In the genomic region with DNA sequence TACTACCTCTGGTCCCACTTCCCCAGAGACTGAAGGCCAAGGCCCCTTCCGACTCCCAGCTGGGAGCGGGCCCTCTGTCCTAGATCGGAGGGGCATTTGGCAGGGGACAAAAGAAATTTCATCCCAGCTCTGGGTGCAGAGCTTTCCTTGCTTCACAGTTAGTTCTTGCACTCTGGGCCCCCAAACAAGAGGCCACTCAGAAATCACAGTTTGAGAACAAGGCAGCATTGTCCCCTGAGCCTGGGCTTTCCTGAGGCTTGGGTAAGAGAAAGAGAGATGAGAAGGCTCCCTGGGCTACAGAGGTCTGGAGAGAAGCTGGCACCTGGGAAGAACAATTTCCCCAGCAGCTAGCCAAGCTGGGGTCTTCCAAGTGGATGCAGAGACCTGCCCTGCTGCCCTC, we compare ENCODE assay signal across 21 cellular contexts.
DNase-seq lines count a peak whose midpoint lies in the region; ATAC-seq and TF ChIP-seq lines count a peak whose summit lies in the region.
"Had no signal": no experiment of that assay in that cellular context is flagged by ENCODE, and none has a peak within 500 bp of the region (broad histone marks: within the 10 kb centered on the region; RNA-seq: fewer than 3 reads in every experiment).

No MANE protein-coding gene starts in this region.

- peak overlapping the region in 2 of 59 donors; percentile 9 to 11 for H3K4me3 ChIP-seq in dorsolateral prefrontal cortex
- no peak overlapping the region for H3K4me3 ChIP-seq in coronary artery
- no peak overlapping the region for H3K4me3 ChIP-seq in right atrium auricular region
- H3K4me3 ChIP-seq: BLaER1 treated with 17β-estradiol and CSF1 and Interleukin-3, amounts not matched to agents 10 nM and 100 nM; Peyer's patch had no signal

- ATAC-seq in GM19023 (IDR thresholded peaks at IDR 0.05; ENCODE audit: unreplicated experiment): no peak
- ATAC-seq: HCT116 had no signal

- H3K4me1 ChIP-seq in right atrium auricular region: peaks cover 0 to 6% of the 10 kb centered on the region in 2 donors
- H3K4me1 ChIP-seq: BLaER1 treated with 17β-estradiol and CSF1 and Interleukin-3, amounts not matched to agents 10 nM and 100 nM; Peyer's patch had no signal

- no peaks in the 10 kb centered on the region for H3K36me3 ChIP-seq in right atrium auricular region
- H3K36me3 ChIP-seq: BLaER1 treated with 17β-estradiol and CSF1 and Interleukin-3, amounts not matched to agents 10 nM and 100 nM; Peyer's patch had no signal

- DNase-seq in Ammon's horn (ENCODE audit: low spot score) (peak; percentile 83), dorsolateral prefrontal cortex (peak in 8 of 10 donors; percentile 39 to 69 (median 62)), medulla oblongata (ENCODE audit: extremely low spot score) (peak; percentile 87), putamen (ENCODE audit: low spot score) (peak; percentile 82), coronary artery (ENCODE audit: low spot score) (no peak), right atrium auricular region (ENCODE audit: low spot score) (no peak), NCI-H1694 (lab: John Stamatoyannopoulos, UW) (no peak)
- DNase-seq: ACHN; Calu3; CD8-positive, alpha-beta memory T cell; DMS153; MV-4-11; NCI-H1105 treated with DMSO at 0.1 percent for 48 hours; NCI-H1694 treated with DMSO at 0.1 percent for 48 hours; NCI-H446; NCI-H526; Peyer's patch had no signal

- intact Hi-C loops in dorsolateral prefrontal cortex (cut with DNase I): loop anchor here in 1 of 2 donors (5.0 kb wide), 1 partner anchor 47 kb away; no protein-coding TSS in a partner anchor

- TF ChIP-seq CTCF in dorsolateral prefrontal cortex (IDR thresholded peaks at IDR 0.05 in 54 of 56, conservative IDR thresholded peaks at IDR 0.05 in 2 of 56; ENCODE audit: low read depth in 1 of 56, partially characterized antibody in 56 of 56): no peak
- TF ChIP-seq CTCF in coronary artery (IDR thresholded peaks at IDR 0.05): no peak
- no peak for TF ChIP-seq CTCF in right atrium auricular region (IDR thresholded peaks at IDR 0.05)

- H3K9me3 ChIP-seq in right atrium auricular region: no peaks in the 10 kb centered on the region
- H3K9me3 ChIP-seq: Peyer's patch had no signal

- H3K27me3 ChIP-seq in dorsolateral prefrontal cortex (no peaks in the 10 kb centered on the region), right atrium auricular region (no peaks in the 10 kb centered on the region)
- H3K27me3 ChIP-seq: Peyer's patch had no signal

- H3K27ac ChIP-seq in dorsolateral prefrontal cortex: peak overlapping the region in 57 of 59 donors; percentile 7 to 93 (median 80)
- no peak overlapping the region for H3K27ac ChIP-seq in coronary artery
- H3K27ac ChIP-seq in right atrium auricular region: no peak overlapping the region
- H3K27ac ChIP-seq: 22Rv1; BLaER1 treated with 17β-estradiol and CSF1 and Interleukin-3, amounts not matched to agents 10 nM and 100 nM; Peyer's patch had no signal

Comparison
In these comparisons a context has a peak if more than half of its experiments do, and no peak if none do; other contexts are left out.
1. DNase-seq: peak in Ammon's horn (single experiment), dorsolateral prefrontal cortex (8 of 10), medulla oblongata (single experiment) and putamen (single experiment); none in coronary artery (single experiment), right atrium auricular region (single experiment) and NCI-H1694 (single experiment).
2. H3K27ac ChIP-seq: peak in dorsolateral prefrontal cortex (57 of 59); none in coronary artery (0 of 2) and right atrium auricular region (0 of 2).